ENCODE assay signal across 27 cellular contexts in the genomic region with DNA sequence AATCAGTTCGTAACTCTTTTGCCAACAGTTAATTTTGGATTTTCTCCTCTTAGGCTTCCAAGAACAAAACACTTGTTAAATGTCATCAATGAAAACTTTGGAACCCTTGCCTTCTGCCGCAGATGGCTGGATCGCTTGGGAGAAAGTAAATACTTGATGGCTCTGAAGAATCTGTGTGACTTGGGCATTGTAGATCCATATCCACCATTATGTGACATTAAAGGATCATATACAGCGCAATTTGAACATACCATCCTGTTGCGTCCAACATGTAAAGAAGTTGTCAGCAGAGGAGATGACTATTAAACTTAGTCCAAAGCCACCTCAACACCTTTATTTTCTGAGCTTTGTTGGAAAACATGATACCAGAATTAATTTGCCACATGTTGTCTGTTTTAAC. TPM values are rescaled to one million over a fixed set of nuclear protein-coding genes. Genes with fewer than 3 reads are reported as not detected.
DNase-seq lines count a peak whose midpoint lies in the region; ATAC-seq, FAIRE-seq and TF ChIP-seq lines count a peak whose summit lies in the region.
"Had no signal": no experiment of that assay in that cellular context is flagged by ENCODE, and none has a peak within 500 bp of the region (broad histone marks: within the 10 kb centered on the region; RNA-seq: fewer than 3 reads in every experiment).

No MANE protein-coding gene starts in this region.

- H3K9ac ChIP-seq in HepG2 (ENCODE audit: insufficient read depth, low read depth, low read length) (no peak overlapping the region), astrocyte (ENCODE audit: low read length) (no peak overlapping the region), keratinocyte (ENCODE audit: control insufficient read depth, extremely low read depth, insufficient read depth, low read length) (no peak overlapping the region)
- H3K9ac ChIP-seq: BLaER1 treated with 17β-estradiol and CSF1 and Interleukin-3, amounts not matched to agents 10 nM and 100 nM had no signal

- in situ Hi-C loops in HepG2 (cut with HindIII; ENCODE audit: extremely low pct_ligation_motif_present, low pct_unique_long_range_greater_than_20kb) = no loop called here

- H3K4me1 Mint-ChIP-seq in astrocyte (ENCODE audit: low read depth, unreplicated experiment) = peaks cover 1% of the 10 kb centered on the region
- peaks cover 0 to 4% (median 2%) of the 10 kb centered on the region in 4 donors for H3K4me1 Mint-ChIP-seq in CD4-positive, alpha-beta memory T cell
- H3K4me1 Mint-ChIP-seq: B cell had no signal

- H3K36me3 Mint-ChIP-seq in astrocyte (ENCODE audit: low read depth, unreplicated experiment) = peaks cover 11% of the 10 kb centered on the region
- peaks cover 42 to 66% of the 10 kb centered on the region in 2 donors for H3K36me3 Mint-ChIP-seq in CD4-positive, alpha-beta memory T cell

- intact Hi-C loops in HepG2 (cut with micrococcal nuclease; ENCODE audit: unreplicated experiment) (no loop called here), right lobe of liver (cut with DNase I) (no loop called here), cardiac septum (cut with DNase I) (no loop called here)
- intact Hi-C loops in CD4-positive, alpha-beta memory T cell (cut with micrococcal nuclease) = no loop called here

- no peak overlapping the region for H3K4me3 Mint-ChIP-seq in astrocyte (ENCODE audit: unreplicated experiment)
- H3K4me3 Mint-ChIP-seq in CD4-positive, alpha-beta memory T cell = no peak overlapping the region
- H3K4me3 Mint-ChIP-seq: B cell; CD4-positive, alpha-beta T cell; CD8-positive, alpha-beta memory T cell had no signal

- dilution Hi-C loops in keratinocyte (cut with MboI; ENCODE audit: extremely low pct_ligation_motif_present, low sequenced_read_pairs) = no loop called here

- H2AFZ ChIP-seq in HepG2 (ENCODE audit: low read length) = no peak overlapping the region
- no peak overlapping the region for H2AFZ ChIP-seq in astrocyte (ENCODE audit: low read depth, low read length)
- H2AFZ ChIP-seq in keratinocyte (ENCODE audit: control insufficient read depth, low read length) = no peak overlapping the region

- H3K27ac ChIP-seq in HepG2 (ENCODE audit: extremely low read length, insufficient read depth, low read length) (no peak overlapping the region), right lobe of liver (no peak overlapping the region), astrocyte (ENCODE audit: low read depth, low read length) (no peak overlapping the region), keratinocyte (ENCODE audit: control insufficient read depth, insufficient read depth, low read length) (no peak overlapping the region)
- H3K27ac ChIP-seq in CD4-positive, alpha-beta memory T cell (ENCODE audit: low read depth, low read length) = no peak overlapping the region
- H3K27ac ChIP-seq: 22Rv1; A549; BLaER1 treated with 17β-estradiol and CSF1 and Interleukin-3, amounts not matched to agents 10 nM and 100 nM; C4-2B had no signal

- H4K20me1 ChIP-seq in HepG2 (ENCODE audit: insufficient read depth, low read length) (no peaks in the 10 kb centered on the region), astrocyte (ENCODE audit: insufficient read depth, low read length) (peaks cover 13% of the 10 kb centered on the region), keratinocyte (ENCODE audit: control insufficient read depth, extremely low read depth, insufficient read depth, low read length) (no peaks in the 10 kb centered on the region)

- no peak for TF ChIP-seq RAD21 in HepG2 (CRISPR knock-in tag; IDR thresholded peaks at IDR 0.05)

- peaks cover 16 to 65% of the 10 kb centered on the region in 2 experiments for H3K36me3 ChIP-seq in HepG2 (replicated peaks in 1 of 2; ENCODE audit: control insufficient read depth in 1 of 2, insufficient read depth in 2 of 2, low read length in 2 of 2)
- H3K36me3 ChIP-seq in right lobe of liver = peaks cover 6 to 38% (median 19%) of the 10 kb centered on the region in 4 donors
- peaks cover 33% of the 10 kb centered on the region for H3K36me3 ChIP-seq in astrocyte (ENCODE audit: insufficient read depth, low read length)
- H3K36me3 ChIP-seq in keratinocyte (ENCODE audit: control insufficient read depth in 2 of 2, extremely low read depth in 1 of 2, insufficient read depth in 2 of 2, low read length in 2 of 2) = peaks cover 6 to 10% of the 10 kb centered on the region in 2 experiments
- H3K36me3 ChIP-seq in CD4-positive, alpha-beta memory T cell (ENCODE audit: insufficient read depth, low read length) = peaks cover 37% of the 10 kb centered on the region

- no peak for TF ChIP-seq CTCF in HepG2 (CRISPR knock-in tag; IDR thresholded peaks at IDR 0.05)
- no peak for TF ChIP-seq CTCF in right lobe of liver (IDR thresholded peaks at IDR 0.05)
- no peak for TF ChIP-seq CTCF in astrocyte (IDR thresholded peaks at IDR 0.05; ENCODE audit: insufficient read depth, low read depth, low read length)
- no peak for TF ChIP-seq CTCF in keratinocyte (optimal IDR thresholded peaks at IDR 0.05 in 1 of 3, IDR thresholded peaks at IDR 0.05 in 1 of 3, conservative IDR thresholded peaks at IDR 0.05 in 1 of 3; ENCODE audit: extremely low read depth in 1 of 3, insufficient read depth in 2 of 3, low read length in 3 of 3)

- no peaks in the 10 kb centered on the region for H3K9me1 ChIP-seq in keratinocyte (ENCODE audit: control insufficient read depth, extremely low read depth, insufficient read depth, low read length)

- no peaks in the 10 kb centered on the region for H3K9me3 Mint-ChIP-seq in astrocyte (ENCODE audit: unreplicated experiment)
- no peaks in the 10 kb centered on the region for H3K9me3 Mint-ChIP-seq in CD4-positive, alpha-beta memory T cell
- H3K9me3 Mint-ChIP-seq: CD4-positive, alpha-beta T cell; CD8-positive, alpha-beta memory T cell had no signal

- no peak overlapping the region for H3K4me2 ChIP-seq in HepG2 (ENCODE audit: low read depth, low read length)
- H3K4me2 ChIP-seq in astrocyte (ENCODE audit: low read length) = no peak overlapping the region
- H3K4me2 ChIP-seq in keratinocyte (ENCODE audit: control insufficient read depth, extremely low read depth, insufficient read depth, low read depth, low read length) = no peak overlapping the region
- H3K4me2 ChIP-seq: A549; BLaER1 treated with 17β-estradiol and CSF1 and Interleukin-3, amounts not matched to agents 10 nM and 100 nM had no signal

- H3K79me2 ChIP-seq in HepG2 (ENCODE audit: insufficient read depth, low read length) (no peaks in the 10 kb centered on the region), astrocyte (ENCODE audit: insufficient read depth, low read length) (peaks cover 6% of the 10 kb centered on the region), keratinocyte (ENCODE audit: control insufficient read depth, insufficient read depth, low read length) (peaks cover 3% of the 10 kb centered on the region)

- H3K4me1 ChIP-seq in HepG2 (ENCODE audit: insufficient read depth, low read length) (no peaks in the 10 kb centered on the region), right lobe of liver (peaks cover 0 to under 1% (median 0%) of the 10 kb centered on the region in 4 donors), astrocyte (ENCODE audit: insufficient read depth, low read length) (no peaks in the 10 kb centered on the region), keratinocyte (ENCODE audit: control insufficient read depth, extremely low read depth, insufficient read depth, low read length) (no peaks in the 10 kb centered on the region)
- no peaks in the 10 kb centered on the region for H3K4me1 ChIP-seq in CD4-positive, alpha-beta memory T cell (ENCODE audit: insufficient read depth, low read length)
- H3K4me1 ChIP-seq: A549; BLaER1 treated with 17β-estradiol and CSF1 and Interleukin-3, amounts not matched to agents 10 nM and 100 nM had no signal

- no peak overlapping the region for H3K27ac Mint-ChIP-seq in astrocyte (ENCODE audit: unreplicated experiment)
- H3K27ac Mint-ChIP-seq in CD4-positive, alpha-beta memory T cell = no peak overlapping the region
- H3K27ac Mint-ChIP-seq: B cell; CD4-positive, alpha-beta T cell had no signal

- FAIRE-seq in HepG2 (lab: Jason Lieb, UNC) (no peak), H54 (lab: Jason Lieb, UNC) (peak; percentile 11), astrocyte (lab: Jason Lieb, UNC) (peak; percentile 50), keratinocyte (lab: Jason Lieb, UNC) (peak; percentile 60)
- FAIRE-seq: A549, GM12892, GM18507 had no signal

- H3K9me3 ChIP-seq in HepG2 (ENCODE audit: low read length) (no peaks in the 10 kb centered on the region), right lobe of liver (no peaks in the 10 kb centered on the region), astrocyte (ENCODE audit: insufficient read depth, low read depth, low read length) (no peaks in the 10 kb centered on the region), keratinocyte (ENCODE audit: control insufficient read depth, low read depth, low read length) (no peaks in the 10 kb centered on the region)
- no peaks in the 10 kb centered on the region for H3K9me3 ChIP-seq in CD4-positive, alpha-beta memory T cell (ENCODE audit: control insufficient read depth in 1 of 2, low read length in 2 of 2)
- H3K9me3 ChIP-seq: A549; BLaER1 treated with 17β-estradiol and CSF1 and Interleukin-3, amounts not matched to agents 10 nM and 100 nM had no signal

- H3K27me3 Mint-ChIP-seq in astrocyte (ENCODE audit: low read depth, unreplicated experiment) = no peaks in the 10 kb centered on the region
- no peaks in the 10 kb centered on the region for H3K27me3 Mint-ChIP-seq in CD4-positive, alpha-beta memory T cell
- H3K27me3 Mint-ChIP-seq: B cell; CD4-positive, alpha-beta T cell; CD8-positive, alpha-beta memory T cell had no signal

- CTCF ChIA-PET in HepG2 (lab: Yijun Ruan, JAX; ENCODE audit: low intra/inter-chr PET ratio, low total read pairs) = no interaction called here
- CTCF ChIA-PET in CD4-positive, alpha-beta memory T cell (lab: Charles Lee; ENCODE audit: partially characterized antibody) = interaction anchor here (3.8 kb wide), 1 partner anchor 21 kb away, joined by 16 read pairs; no protein-coding TSS in a partner anchor

- BruUV-seq in HepG2 (replicated peaks; lab: Mats Ljungman, UMichigan) = no TSS peak

- ATAC-seq in HepG2 (no peak), right lobe of liver (no peak)
- ATAC-seq: A549 had no signal

- TF ChIP-seq POLR2A in HepG2 (IDR thresholded peaks at IDR 0.05; ENCODE audit: insufficient read depth in 1 of 2, low read depth in 2 of 2, low read length in 2 of 2) = no peak
- no peak for TF ChIP-seq POLR2A in right lobe of liver (IDR thresholded peaks at IDR 0.05)
- no peak for TF ChIP-seq POLR2A in H54 (IDR thresholded peaks at IDR 0.05; ENCODE audit: low read depth, low read length)

- no peak for TF ChIP-seq EP300 in HepG2 (IDR thresholded peaks at IDR 0.05; ENCODE audit: low read depth in 2 of 2, low read length in 2 of 2)
- no peak for TF ChIP-seq EP300 in HepG2 (CRISPR knock-in tag; IDR thresholded peaks at IDR 0.05; ENCODE audit: borderline replicate concordance)

- H3K4me3 ChIP-seq in HepG2 (replicated peaks in 1 of 3; ENCODE audit: insufficient read depth in 1 of 3, low read depth in 2 of 3, low read length in 3 of 3) (no peak overlapping the region), right lobe of liver (no peak overlapping the region), astrocyte (ENCODE audit: insufficient read depth, low read depth, low read length) (no peak overlapping the region), keratinocyte (ENCODE audit: control insufficient read depth in 2 of 3, extremely low read depth in 1 of 3, insufficient read depth in 2 of 3, low read depth in 1 of 3, low read length in 3 of 3) (no peak overlapping the region)
- H3K4me3 ChIP-seq in CD4-positive, alpha-beta memory T cell (ENCODE audit: low read length in 2 of 2) = no peak overlapping the region
- H3K4me3 ChIP-seq: A549; BLaER1 treated with 17β-estradiol and CSF1 and Interleukin-3, amounts not matched to agents 10 nM and 100 nM had no signal

- POLR2A ChIA-PET in HepG2 (lab: Yijun Ruan, JAX) = no interaction called here
- POLR2A ChIA-PET in CD4-positive, alpha-beta memory T cell (lab: Charles Lee; ENCODE audit: partially characterized antibody) = no interaction called here

- DNase-seq in HepG2 (ENCODE audit: low spot score) (no peak), right lobe of liver (no peak), H54 (ENCODE audit: insufficient read length, low spot score) (no peak), astrocyte (ENCODE audit: low read depth) (no peak), keratinocyte (ENCODE audit: low read depth, low spot score) (no peak), dedifferentiated amniotic fluid mesenchymal stem cell (ENCODE audit: extremely low spot score) (no peak), cardiac septum (ENCODE audit: low spot score) (no peak)
- DNase-seq in CD4-positive, alpha-beta memory T cell = no peak
- DNase-seq: AML-193; CD4-positive, alpha-beta T cell; CD8-positive, alpha-beta memory T cell; COR-L47; DMS 273 treated with DMSO at 0.1 percent for 48 hours; DMS153; DMS53; DMS79; DND-41; EL; GDM1 had no signal

- 100% methylated on average over 5 of the region's 5 CpGs for WGBS in HepG2 (ENCODE audit: low lambda C conversion rate)
- WGBS in right lobe of liver (ENCODE audit: insufficient coverage, low coverage, low lambda C conversion rate, missing lambda C conversion rate) = 96% methylated on average over 5 of the region's 5 CpGs

- H3K27me3 ChIP-seq in HepG2 (ENCODE audit: control insufficient read depth in 1 of 2, insufficient read depth in 2 of 2, low read length in 2 of 2) (no peaks in the 10 kb centered on the region), right lobe of liver (no peaks in the 10 kb centered on the region), astrocyte (ENCODE audit: insufficient read depth, low read length) (no peaks in the 10 kb centered on the region), keratinocyte (ENCODE audit: control insufficient read depth, extremely low read depth, insufficient read depth, low read length) (no peaks in the 10 kb centered on the region)
- H3K27me3 ChIP-seq in CD4-positive, alpha-beta memory T cell (ENCODE audit: insufficient read depth, low read length) = no peaks in the 10 kb centered on the region
- H3K27me3 ChIP-seq: BLaER1 treated with 17β-estradiol and CSF1 and Interleukin-3, amounts not matched to agents 10 nM and 100 nM had no signal

RNA-seq across cellular contexts. Expression of a gene that starts 37.7 kb away (rescaled TPM):
- total RNA-seq in HepG2 (2016; rRNA removed; fragmentation: Illumina TruSeq; extraction: Trizol) = 0.07 and 0.11 TPM in 2 replicates
- total RNA-seq in HepG2 (2016; cell fraction: cytosol; rRNA removed; fragmentation: Illumina TruSeq; extraction: Trizol; ENCODE audit: low read depth) = 0.35 TPM in 1 of 2 replicates, not detected in the other
- total RNA-seq in HepG2 (2016; cell fraction: insoluble cytoplasmic fraction; rRNA removed; fragmentation: Illumina TruSeq; extraction: Trizol) = 0.11 and 0.12 TPM in 2 replicates
- total RNA-seq in HepG2 (2016; cell fraction: membrane; rRNA removed; fragmentation: Illumina TruSeq; extraction: Trizol) = 0.22 TPM in 1 of 2 replicates, not detected in the other
- not detected in 2 replicates for total RNA-seq in HepG2 (2016; cell fraction: nucleus; rRNA removed; fragmentation: Illumina TruSeq; extraction: Trizol)
- 0.04 and 0.05 TPM in 2 replicates for polyA plus RNA-seq in HepG2 (2011; rRNA removed)
- polyA plus RNA-seq in HepG2 (2011; cell fraction: cytosol; rRNA removed) = 0.08 TPM in 1 of 2 replicates, not detected in the other
- polyA plus RNA-seq in HepG2 (2011; cell fraction: nucleus; rRNA removed) = 0.06 TPM in 1 of 2 replicates, not detected in the other
- polyA plus RNA-seq in HepG2 (2012) = 0.11 and 0.12 TPM in 2 replicates
- not detected in 2 replicates for polyA plus RNA-seq in HepG2 (2016; cell fraction: cytosol; fragmentation: Illumina TruSeq; extraction: Trizol; ENCODE audit: low read depth)
- polyA plus RNA-seq in HepG2 (2016; cell fraction: insoluble cytoplasmic fraction; fragmentation: Illumina TruSeq; extraction: Trizol; ENCODE audit: low read depth) = 0.09 TPM in 1 of 2 replicates, not detected in the other
- polyA plus RNA-seq in HepG2 (2016; cell fraction: membrane; fragmentation: Illumina TruSeq; extraction: Trizol; ENCODE audit: low read depth) = not detected in 2 replicates
- polyA plus RNA-seq in HepG2 (2016; cell fraction: nucleus; fragmentation: Illumina TruSeq; extraction: Trizol; ENCODE audit: insufficient read depth, low read depth) = 0.79 TPM in 1 of 2 replicates, not detected in the other
- polyA minus RNA-seq in HepG2 (2011; rRNA and poly(A)+ RNA removed; ENCODE audit: low replicate concordance) = not detected in 2 replicates
- not detected in 2 replicates for polyA minus RNA-seq in HepG2 (2011; cell fraction: cytosol; rRNA and poly(A)+ RNA removed)
- polyA minus RNA-seq in HepG2 (2011; cell fraction: nucleus; rRNA and poly(A)+ RNA removed) = not detected in 2 replicates
- under 1 TPM in 4 of 6 experiments, not detected in 2; 0.22 to 0.31 (median 0.23) TPM for total RNA-seq in right lobe of liver
- total RNA-seq in astrocyte = 4.3 and 5.4 TPM in 2 replicates
- 0.12 to 0.18 TPM (median 0.13 TPM) in 3 replicates for polyA plus RNA-seq in keratinocyte
- polyA plus RNA-seq in keratinocyte (2011; ENCODE audit: low read depth) = not detected
- polyA plus RNA-seq in keratinocyte (2011; cell fraction: cytosol; rRNA removed) = 0.05 and 0.22 TPM in 2 replicates
- polyA plus RNA-seq in keratinocyte (2011; cell fraction: nucleus; rRNA removed) = 0.07 and 0.10 TPM in 2 replicates
- 0.06 and 0.31 TPM in 2 replicates for polyA plus RNA-seq in keratinocyte (2012; ENCODE audit: low replicate concordance)
- 0.13 to 0.93 TPM in 2 of 3 replicates, not detected in the other for polyA minus RNA-seq in keratinocyte
- not detected for polyA minus RNA-seq in keratinocyte (2011; cell fraction: cytosol; rRNA and poly(A)+ RNA removed)
- polyA minus RNA-seq in keratinocyte (2011; cell fraction: nucleus; rRNA and poly(A)+ RNA removed) = 0.11 and 1.2 TPM in 2 replicates
- 1 to 10 TPM; 5.4 to 5.6 TPM for total RNA-seq in CD4-positive, alpha-beta memory T cell
- 1 to 10 TPM; 1.4 to 2.2 TPM for polyA plus RNA-seq in CD4-positive, alpha-beta memory T cell
- 0.35 TPM for total RNA-seq in cardiac septum
- total RNA-seq: A172 had no signal

RNA-seq across cellular contexts. Expression of a gene that starts 39.6 kb away (rescaled TPM):
- total RNA-seq in HepG2 (2016; rRNA removed; fragmentation: Illumina TruSeq; extraction: Trizol) (131 and 204 TPM in 2 replicates), right lobe of liver (10 to 100 TPM; 25.5 to 62.0 (median 34.0) TPM), astrocyte (81.6 and 83.2 TPM in 2 replicates), cardiac septum (63.5 TPM)
- 21.4 and 23.9 TPM in 2 replicates for total RNA-seq in HepG2 (2016; cell fraction: cytosol; rRNA removed; fragmentation: Illumina TruSeq; extraction: Trizol; ENCODE audit: low read depth)
- 131 and 201 TPM in 2 replicates for total RNA-seq in HepG2 (2016; cell fraction: insoluble cytoplasmic fraction; rRNA removed; fragmentation: Illumina TruSeq; extraction: Trizol)
- total RNA-seq in HepG2 (2016; cell fraction: membrane; rRNA removed; fragmentation: Illumina TruSeq; extraction: Trizol) = 42.6 and 52.7 TPM in 2 replicates
- 62.6 and 66.2 TPM in 2 replicates for total RNA-seq in HepG2 (2016; cell fraction: nucleus; rRNA removed; fragmentation: Illumina TruSeq; extraction: Trizol)
- polyA plus RNA-seq in HepG2 (2011; rRNA removed) (45.5 and 67.8 TPM in 2 replicates), keratinocyte (51.0 to 103 TPM (median 68.4 TPM) in 3 replicates)
- 28.2 and 39.5 TPM in 2 replicates for polyA plus RNA-seq in HepG2 (2011; cell fraction: cytosol; rRNA removed)
- polyA plus RNA-seq in HepG2 (2011; cell fraction: nucleus; rRNA removed) = 12.7 and 22.3 TPM in 2 replicates
- 87.5 and 112 TPM in 2 replicates for polyA plus RNA-seq in HepG2 (2012)
- 13.5 and 16.5 TPM in 2 replicates for polyA plus RNA-seq in HepG2 (2016; cell fraction: cytosol; fragmentation: Illumina TruSeq; extraction: Trizol; ENCODE audit: low read depth)
- polyA plus RNA-seq in HepG2 (2016; cell fraction: insoluble cytoplasmic fraction; fragmentation: Illumina TruSeq; extraction: Trizol; ENCODE audit: low read depth) = 213 and 228 TPM in 2 replicates
- 32.1 and 38.2 TPM in 2 replicates for polyA plus RNA-seq in HepG2 (2016; cell fraction: membrane; fragmentation: Illumina TruSeq; extraction: Trizol; ENCODE audit: low read depth)
- 73.0 and 79.4 TPM in 2 replicates for polyA plus RNA-seq in HepG2 (2016; cell fraction: nucleus; fragmentation: Illumina TruSeq; extraction: Trizol; ENCODE audit: insufficient read depth, low read depth)
- 12.0 and 19.3 TPM in 2 replicates for polyA minus RNA-seq in HepG2 (2011; rRNA and poly(A)+ RNA removed; ENCODE audit: low replicate concordance)
- 28.9 and 29.6 TPM in 2 replicates for polyA minus RNA-seq in HepG2 (2011; cell fraction: cytosol; rRNA and poly(A)+ RNA removed)
- polyA minus RNA-seq in HepG2 (2011; cell fraction: nucleus; rRNA and poly(A)+ RNA removed) = 89.4 and 91.0 TPM in 2 replicates
- 518 TPM for polyA plus RNA-seq in keratinocyte (2011; ENCODE audit: low read depth)
- 52.7 and 83.4 TPM in 2 replicates for polyA plus RNA-seq in keratinocyte (2011; cell fraction: cytosol; rRNA removed)
- polyA plus RNA-seq in keratinocyte (2011; cell fraction: nucleus; rRNA removed) = 34.9 and 55.0 TPM in 2 replicates
- 85.8 and 86.4 TPM in 2 replicates for polyA plus RNA-seq in keratinocyte (2012; ENCODE audit: low replicate concordance)
- polyA minus RNA-seq in keratinocyte = 3.4 to 40.9 TPM (median 17.7 TPM) in 3 replicates
- polyA minus RNA-seq in keratinocyte (2011; cell fraction: cytosol; rRNA and poly(A)+ RNA removed) = 25.9 TPM
- 15.4 and 29.2 TPM in 2 replicates for polyA minus RNA-seq in keratinocyte (2011; cell fraction: nucleus; rRNA and poly(A)+ RNA removed)
- 10 to 100 TPM; 50.7 to 52.7 TPM for total RNA-seq in CD4-positive, alpha-beta memory T cell
- polyA plus RNA-seq in CD4-positive, alpha-beta memory T cell = 10 to 100 TPM; 39.6 to 45.0 TPM
